Comparison of ENCODE assay signal across 8 cellular contexts in the genomic region with DNA sequence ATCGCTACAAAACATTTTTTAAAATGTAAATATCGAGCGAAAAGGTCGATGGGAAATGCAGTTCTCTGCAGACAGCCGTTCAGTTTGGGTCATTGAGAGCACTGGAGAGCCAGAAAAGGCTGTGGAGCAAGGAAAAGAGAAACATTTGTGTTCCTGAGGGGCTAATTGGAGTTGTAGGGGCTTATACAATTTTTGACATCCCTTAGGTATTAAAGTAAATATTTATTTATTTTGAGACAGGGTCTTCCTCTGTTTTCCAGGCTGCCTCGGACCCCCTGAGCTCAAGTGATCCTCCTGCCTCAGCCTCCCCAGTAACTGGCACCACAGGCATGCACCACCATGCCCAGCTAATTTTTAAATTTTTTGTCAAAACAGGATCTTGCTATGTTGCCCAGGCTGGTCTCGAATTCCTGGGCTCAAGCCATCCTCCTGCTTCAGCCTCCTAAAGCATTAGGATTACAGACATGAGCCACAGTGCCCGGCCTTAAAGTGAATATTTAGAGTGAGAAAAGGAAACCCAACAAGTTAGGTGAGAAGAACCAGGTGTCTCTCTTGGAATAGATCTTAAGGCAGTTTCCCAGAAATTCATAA. TPM values are rescaled to one million over a fixed set of nuclear protein-coding genes. Genes with fewer than 3 reads are reported as not detected.
DNase-seq lines count a peak whose midpoint lies in the region; ATAC-seq and TF ChIP-seq lines count a peak whose summit lies in the region.

No MANE protein-coding gene starts in this region.

- no peak for DNase-seq in T-helper 1 cell
- DNase-seq in SK-N-SH, result no peak
- no peak for DNase-seq in fibroblast of mammary gland (ENCODE audit: low read depth)
- DNase-seq in sciatic nerve (ENCODE audit: low spot score), result no peak
- no peak for DNase-seq in NCI-H2107 (lab: John Stamatoyannopoulos, UW)

- intact Hi-C loops in sciatic nerve (cut with DNase I), result no loop called here

- H3K9me3 Mint-ChIP-seq in T-helper 1 cell treated with Interleukin-12 subunit alpha and Interleukin-12 subunit beta and Interleukin-4 antibody, amounts not matched to agents 30 μg/mL and 1 μg/mL, for 36 hours, result no peaks in the 10 kb centered on the region

- H3K9ac ChIP-seq in SK-N-SH (peak overlapping the region; percentile 55), skeletal muscle tissue (ENCODE audit: low read depth in 1 of 3, low read length in 3 of 3) (peak overlapping the region; percentile 65 to 79 (median 78))

- H3K4me3 Mint-ChIP-seq in T-helper 1 cell treated with Interleukin-12 subunit alpha and Interleukin-12 subunit beta and Interleukin-4 antibody, amounts not matched to agents 30 μg/mL and 1 μg/mL, for 36 hours, result peak overlapping the region; percentile 91

- WGBS in SK-N-SH (ENCODE audit: low lambda C conversion rate), result 38% methylated on average over 8 of the region's 8 CpGs

- peaks cover 50% of the 10 kb centered on the region for H3K4me1 Mint-ChIP-seq in T-helper 1 cell treated with Interleukin-12 subunit alpha and Interleukin-12 subunit beta and Interleukin-4 antibody, amounts not matched to agents 30 μg/mL and 1 μg/mL, for 36 hours (ENCODE audit: low read depth)

- H3K36me3 ChIP-seq in SK-N-SH (replicated peaks in 1 of 2; ENCODE audit: control insufficient read depth in 1 of 2, insufficient read depth in 2 of 2, low read length in 1 of 2) (no peaks in the 10 kb centered on the region), skeletal muscle tissue (ENCODE audit: control insufficient read depth in 3 of 3, insufficient read depth in 3 of 3, low read length in 3 of 3) (no peaks in the 10 kb centered on the region)

- TF ChIP-seq CTCF in SK-N-SH (IDR thresholded peaks at IDR 0.05) (no peak), fibroblast of mammary gland (conservative IDR thresholded peaks at IDR 0.05; ENCODE audit: control insufficient read depth, insufficient read depth, low read depth, low read length) (no peak)

- H3K4me3 ChIP-seq in SK-N-SH (ENCODE audit: low read depth in 2 of 2, low read length in 1 of 2), result peak overlapping the region; percentile 34 to 61
- H3K4me3 ChIP-seq in fibroblast of mammary gland (ENCODE audit: control insufficient read depth, low read depth, low read length), result peak overlapping the region; percentile 37
- H3K4me3 ChIP-seq in skeletal muscle tissue (ENCODE audit: low read length in 3 of 3), result peak overlapping the region; percentile 67 to 83 (median 70)

- H3K36me3 Mint-ChIP-seq in T-helper 1 cell treated with Interleukin-12 subunit alpha and Interleukin-12 subunit beta and Interleukin-4 antibody, amounts not matched to agents 30 μg/mL and 1 μg/mL, for 36 hours (ENCODE audit: low read depth), result peaks cover 1% of the 10 kb centered on the region

- CTCF ChIA-PET in SK-N-SH (lab: Yijun Ruan, JAX), result no interaction called here

- no peaks in the 10 kb centered on the region for H3F3A ChIP-seq in SK-N-SH (replicated peaks; ENCODE audit: insufficient read depth)

- H3K4me2 ChIP-seq in SK-N-SH, result peak overlapping the region; percentile 70

- H3K9me3 ChIP-seq in SK-N-SH, result no peaks in the 10 kb centered on the region
- H3K9me3 ChIP-seq in skeletal muscle tissue (ENCODE audit: control insufficient read depth in 3 of 3, low read length in 3 of 3), result no peaks in the 10 kb centered on the region

- no peaks in the 10 kb centered on the region for H4K20me1 ChIP-seq in SK-N-SH (ENCODE audit: insufficient read depth)

- no peaks in the 10 kb centered on the region for H3K9me2 ChIP-seq in SK-N-SH

- H3K27me3 Mint-ChIP-seq in T-helper 1 cell treated with Interleukin-12 subunit alpha and Interleukin-12 subunit beta and Interleukin-4 antibody, amounts not matched to agents 30 μg/mL and 1 μg/mL, for 36 hours (ENCODE audit: low read depth), result no peaks in the 10 kb centered on the region

- TF ChIP-seq EP300 in SK-N-SH (IDR thresholded peaks at IDR 0.05; ENCODE audit: borderline replicate concordance in 1 of 2, low read depth in 1 of 2, low read length in 1 of 2), result no peak

- H3K27ac ChIP-seq in SK-N-SH (ENCODE audit: low read depth in 2 of 2, low read length in 1 of 2), result peak overlapping the region; percentile 56 to 63
- peak overlapping the region; percentile 84 for H3K27ac ChIP-seq in skeletal muscle tissue (ENCODE audit: low read depth, low read length)

- H3K4me1 ChIP-seq in SK-N-SH (ENCODE audit: control insufficient read depth in 1 of 2, insufficient read depth in 2 of 2, low read depth in 1 of 2, low read length in 1 of 2) (peaks cover 0 to 21% of the 10 kb centered on the region in 2 experiments; a peak in 1 of 4 replicates), skeletal muscle tissue (ENCODE audit: control insufficient read depth in 3 of 3, insufficient read depth in 3 of 3, low read length in 3 of 3) (peaks cover 18 to 24% (median 24%) of the 10 kb centered on the region in 3 donors)

- no peak for TF ChIP-seq RAD21 in SK-N-SH (IDR thresholded peaks at IDR 0.05; ENCODE audit: low read length)

- H2AFZ ChIP-seq in SK-N-SH (ENCODE audit: low read depth), result peak overlapping the region; percentile 94

- ATAC-seq in sciatic nerve (no peak), HG03565 (IDR thresholded peaks at IDR 0.05; ENCODE audit: unreplicated experiment) (no peak)

- peak overlapping the region; percentile 91 for H3K27ac Mint-ChIP-seq in T-helper 1 cell treated with Interleukin-12 subunit alpha and Interleukin-12 subunit beta and Interleukin-4 antibody, amounts not matched to agents 30 μg/mL and 1 μg/mL, for 36 hours

- POLR2A ChIA-PET in SK-N-SH (lab: Yijun Ruan, JAX), result no interaction called here

- H3K79me2 ChIP-seq in SK-N-SH (ENCODE audit: insufficient read depth), result peaks cover 33% of the 10 kb centered on the region

- H3K27me3 ChIP-seq in SK-N-SH (ENCODE audit: insufficient read depth), result 0 out of 2 replicates have a peak, but pooled peaks cover 15% of the 10 kb centered on the region
- peaks cover 0 to 18% (median 17%) of the 10 kb centered on the region in 3 donors for H3K27me3 ChIP-seq in skeletal muscle tissue (ENCODE audit: control insufficient read depth in 3 of 3, insufficient read depth in 3 of 3, low read length in 3 of 3)

TF ChIP-seq in SK-N-SH, 30 proteins besides CTCF, POLR2A, EP300 and RAD21 (continues in another document):
- TF ChIP-seq RFX5 (IDR thresholded peaks at IDR 0.05; ENCODE audit: low read length) (no peak), JUND (IDR thresholded peaks at IDR 0.05) (no peak), IRF3 (IDR thresholded peaks at IDR 0.05; ENCODE audit: low read depth, low read length) (no peak), NFIC (IDR thresholded peaks at IDR 0.05; ENCODE audit: borderline replicate concordance) (no peak)
- TF ChIP-seq, protein P1, sequence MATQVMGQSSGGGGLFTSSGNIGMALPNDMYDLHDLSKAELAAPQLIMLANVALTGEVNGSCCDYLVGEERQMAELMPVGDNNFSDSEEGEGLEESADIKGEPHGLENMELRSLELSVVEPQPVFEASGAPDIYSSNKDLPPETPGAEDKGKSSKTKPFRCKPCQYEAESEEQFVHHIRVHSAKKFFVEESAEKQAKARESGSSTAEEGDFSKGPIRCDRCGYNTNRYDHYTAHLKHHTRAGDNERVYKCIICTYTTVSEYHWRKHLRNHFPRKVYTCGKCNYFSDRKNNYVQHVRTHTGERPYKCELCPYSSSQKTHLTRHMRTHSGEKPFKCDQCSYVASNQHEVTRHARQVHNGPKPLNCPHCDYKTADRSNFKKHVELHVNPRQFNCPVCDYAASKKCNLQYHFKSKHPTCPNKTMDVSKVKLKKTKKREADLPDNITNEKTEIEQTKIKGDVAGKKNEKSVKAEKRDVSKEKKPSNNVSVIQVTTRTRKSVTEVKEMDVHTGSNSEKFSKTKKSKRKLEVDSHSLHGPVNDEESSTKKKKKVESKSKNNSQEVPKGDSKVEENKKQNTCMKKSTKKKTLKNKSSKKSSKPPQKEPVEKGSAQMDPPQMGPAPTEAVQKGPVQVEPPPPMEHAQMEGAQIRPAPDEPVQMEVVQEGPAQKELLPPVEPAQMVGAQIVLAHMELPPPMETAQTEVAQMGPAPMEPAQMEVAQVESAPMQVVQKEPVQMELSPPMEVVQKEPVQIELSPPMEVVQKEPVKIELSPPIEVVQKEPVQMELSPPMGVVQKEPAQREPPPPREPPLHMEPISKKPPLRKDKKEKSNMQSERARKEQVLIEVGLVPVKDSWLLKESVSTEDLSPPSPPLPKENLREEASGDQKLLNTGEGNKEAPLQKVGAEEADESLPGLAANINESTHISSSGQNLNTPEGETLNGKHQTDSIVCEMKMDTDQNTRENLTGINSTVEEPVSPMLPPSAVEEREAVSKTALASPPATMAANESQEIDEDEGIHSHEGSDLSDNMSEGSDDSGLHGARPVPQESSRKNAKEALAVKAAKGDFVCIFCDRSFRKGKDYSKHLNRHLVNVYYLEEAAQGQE (IDR thresholded peaks at IDR 0.05; ENCODE audit: low read depth, low read length), result no peak

RNA-seq across cellular contexts. Expression of gene YIF1B, which starts 0.8 kb away (rescaled TPM):
- 121 and 128 TPM in 2 replicates for polyA plus RNA-seq in SK-N-SH (2012; rRNA removed)
- polyA plus RNA-seq in SK-N-SH (2012; cell fraction: cytosol; rRNA removed), result 44.6 and 79.2 TPM in 2 replicates
- 134 and 151 TPM in 2 replicates for polyA plus RNA-seq in SK-N-SH (2012; cell fraction: nucleus; rRNA removed)
- total RNA-seq in skeletal muscle tissue, result 18.3 TPM
- 25.1 TPM for total RNA-seq in sciatic nerve

RNA-seq across cellular contexts. Expression of gene KCNK6, which starts 3.1 kb away (rescaled TPM):
- 0.26 and 0.29 TPM in 2 replicates for polyA plus RNA-seq in SK-N-SH (2012; rRNA removed)
- 0.21 and 0.27 TPM in 2 replicates for polyA plus RNA-seq in SK-N-SH (2012; cell fraction: cytosol; rRNA removed)
- 0.27 and 0.30 TPM in 2 replicates for polyA plus RNA-seq in SK-N-SH (2012; cell fraction: nucleus; rRNA removed)
- total RNA-seq in skeletal muscle tissue, result 1.6 TPM
- 4.1 TPM for total RNA-seq in sciatic nerve

RNA-seq across cellular contexts. Expression of gene C19orf33, which starts 12.5 kb away (rescaled TPM):
- polyA plus RNA-seq in SK-N-SH (2012; rRNA removed), result not detected in 2 replicates
- 0.13 TPM in 1 of 2 replicates, not detected in the other for polyA plus RNA-seq in SK-N-SH (2012; cell fraction: cytosol; rRNA removed)
- not detected in 2 replicates for polyA plus RNA-seq in SK-N-SH (2012; cell fraction: nucleus; rRNA removed)
- not detected for total RNA-seq in skeletal muscle tissue
- total RNA-seq in sciatic nerve, result 25.8 TPM

RNA-seq across cellular contexts. Expression of gene CATSPERG, which starts 19.1 kb away (rescaled TPM):
- 2.0 and 2.1 TPM in 2 replicates for polyA plus RNA-seq in SK-N-SH (2012; rRNA removed)
- 0.57 and 0.60 TPM in 2 replicates for polyA plus RNA-seq in SK-N-SH (2012; cell fraction: cytosol; rRNA removed)
- polyA plus RNA-seq in SK-N-SH (2012; cell fraction: nucleus; rRNA removed), result 10.1 and 11.7 TPM in 2 replicates
- 3.1 TPM for total RNA-seq in skeletal muscle tissue
- total RNA-seq in sciatic nerve, result 8.6 TPM

RNA-seq across cellular contexts. Expression of gene SPINT2, which starts 52.2 kb away (rescaled TPM):
- polyA plus RNA-seq in SK-N-SH (2012; rRNA removed), result 1.0 TPM in 2 replicates
- polyA plus RNA-seq in SK-N-SH (2012; cell fraction: cytosol; rRNA removed), result 1.1 and 2.2 TPM in 2 replicates
- polyA plus RNA-seq in SK-N-SH (2012; cell fraction: nucleus; rRNA removed), result 0.87 and 1.3 TPM in 2 replicates
- total RNA-seq in skeletal muscle tissue (1.6 TPM), sciatic nerve (27.7 TPM)

Comparison
In these comparisons a context has a peak if more than half of its experiments do, and no peak if none do; other contexts are left out.
1. RNA of gene C19orf33, which starts 12.5 kb away (total RNA-seq): 25.8 TPM in sciatic nerve (single experiment); not detected in skeletal muscle tissue (single experiment); every median in the first group is over 10 times any median in the second.
2. Peak in every context shown above with its lines, with median percentiles within 50 percentile points of each other: H3K4me3 ChIP-seq.